Comparison of ENCODE assay signal across 8 cellular contexts in genomic region chr6:131063028-131063763, GRCh38. TPM values are rescaled to one million over a fixed set of nuclear protein-coding genes. Genes with fewer than 3 reads are reported as not detected.
DNase-seq lines count a peak whose midpoint lies in the region; ATAC-seq and TF ChIP-seq lines count a peak whose summit lies in the region.

Gene EPB41L2, minus strand, starts transcription at chr6:131063245. Its CDS starts 106,760 bp downstream, at chr6:130956485.

- peak within 1 kb of the TSS; percentile 84 to 85 for H3K27ac ChIP-seq in left lung

- peak; percentile 38 for DNase-seq in NCI-H2227 (lab: John Stamatoyannopoulos, UW; ENCODE audit: unreplicated experiment)
- DNase-seq in NCI-H2227 treated with DMSO at 0.1 percent for 48 hours (lab: John Stamatoyannopoulos, UW): no peak
- peak; percentile 16 for DNase-seq in NCI-H2196 treated with DMSO at 0.1 percent for 48 hours (lab: John Stamatoyannopoulos, UW; ENCODE audit: unreplicated experiment)
- peak; percentile 72 for DNase-seq in activated CD4-positive, alpha-beta T cell treated with anti-CD3 and anti-CD28 coated beads, Interleukin-2, amount 50 U/mL, for 1 hour
- DNase-seq in dedifferentiated amniotic fluid mesenchymal stem cell (ENCODE audit: extremely low spot score): peak; percentile 87
- peak; percentile 89 to 93 for DNase-seq in left lung
- peak; percentile 69 to 72 for DNase-seq in stimulated activated CD4-positive, alpha-beta T cell treated with anti-CD3 and anti-CD28 coated beads, Interleukin-2, amount 100 ng/mL, for 48 hours

- TF ChIP-seq CTCF in left lung (IDR thresholded peaks at IDR 0.05): peak; percentile 13 to 52

- no peaks in the 10 kb centered on the region for H3K9me3 ChIP-seq in left lung

- intact Hi-C loops in left lung (cut with DNase I): no loop called here

- ATAC-seq in HG02943 (IDR thresholded peaks at IDR 0.05; ENCODE audit: low read depth, unreplicated experiment) (peak; percentile 83), left lung (peak; percentile 98)

- no peaks in the 10 kb centered on the region for H3K36me3 ChIP-seq in left lung

- H3K27me3 ChIP-seq in left lung: peaks cover 0 to 18% of the 10 kb centered on the region in 2 donors

- H3K4me3 ChIP-seq in left lung: peak within 1 kb of the TSS; percentile 92 to 95

- H3K4me1 ChIP-seq in left lung: peaks cover 0 to 26% of the 10 kb centered on the region in 2 donors

RNA-seq across cellular contexts. Expression of gene EPB41L2, which starts in this region (rescaled TPM):
- total RNA-seq in left lung: 10 to 100 TPM; 91.3 to 97.1 TPM
